Comparison of ENCODE assay signal across 2 cellular contexts in genomic region chr16:86682219-86682904, GRCh38.
TF ChIP-seq lines count a peak whose summit lies in the region.

No MANE protein-coding gene starts in this region.

TF ChIP-seq in HEK293, 187 proteins besides CTCF, POLR2A, EP300 and RAD21 (continued from another document):
- no peak for TF ChIP-seq ZNF639 (tag by site-specific recombination; IDR thresholded peaks at IDR 0.05)

TF ChIP-seq in IMR-90, 13 proteins besides CTCF, POLR2A, EP300 and RAD21 (continued from another document):
- TF ChIP-seq ELK1 (IDR thresholded peaks at IDR 0.05; ENCODE audit: borderline replicate concordance, low read depth, low read length) (no peak), NFE2L2 (IDR thresholded peaks at IDR 0.05; ENCODE audit: low read depth, low read length) (no peak)
